In the genomic region with DNA sequence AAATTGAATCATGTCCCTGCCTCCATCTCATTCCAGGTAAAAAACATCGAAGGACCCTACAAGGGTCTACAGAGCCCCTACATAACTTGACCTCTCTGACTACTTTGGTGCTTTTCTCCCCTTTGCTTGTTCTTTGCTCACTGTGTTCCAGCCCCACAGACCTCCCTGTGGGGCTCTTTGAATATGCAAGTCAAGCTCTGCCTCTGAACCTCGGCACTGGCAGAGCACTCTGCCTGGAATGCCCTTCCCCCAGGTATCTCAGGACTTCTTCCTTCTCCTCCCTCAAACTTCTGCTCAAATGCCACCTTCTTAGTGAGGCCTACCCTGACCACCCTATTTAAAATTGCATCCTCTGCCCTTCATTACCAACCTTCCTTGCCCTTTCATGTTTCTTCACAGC, we compare ENCODE assay signal across 1 cellular context.
TF ChIP-seq lines count a peak whose summit lies in the region.

No MANE protein-coding gene starts in this region.

TF ChIP-seq in H1, 55 proteins besides CTCF, POLR2A, EP300 and RAD21:
- peak; percentile 67 for TF ChIP-seq TEAD4 (IDR thresholded peaks at IDR 0.05; ENCODE audit: low read depth, low read length)
- TF ChIP-seq ASH2L (IDR thresholded peaks at IDR 0.05; ENCODE audit: low read length) = peak; percentile 22
- TF ChIP-seq, protein P1, sequence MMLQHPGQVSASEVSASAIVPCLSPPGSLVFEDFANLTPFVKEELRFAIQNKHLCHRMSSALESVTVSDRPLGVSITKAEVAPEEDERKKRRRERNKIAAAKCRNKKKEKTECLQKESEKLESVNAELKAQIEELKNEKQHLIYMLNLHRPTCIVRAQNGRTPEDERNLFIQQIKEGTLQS (IDR thresholded peaks at IDR 0.05; ENCODE audit: insufficient read depth, low read depth, low read length) = no peak
- TF ChIP-seq BRCA1 (IDR thresholded peaks at IDR 0.05; ENCODE audit: low read depth, low read length) = no peak
- no peak for TF ChIP-seq CHD2 (IDR thresholded peaks at IDR 0.05; ENCODE audit: low read length)
- TF ChIP-seq SIX5 (IDR thresholded peaks at IDR 0.05; ENCODE audit: low read depth, low read length) = no peak
- no peak for TF ChIP-seq PHF8 (conservative IDR thresholded peaks at IDR 0.05; ENCODE audit: low read depth, low read length)
- no peak for TF ChIP-seq GTF2F1 (IDR thresholded peaks at IDR 0.05; ENCODE audit: borderline replicate concordance, low read depth, low read length)
- no peak for TF ChIP-seq TBP (IDR thresholded peaks at IDR 0.05; ENCODE audit: low read depth, low read length)
- peak; percentile 57; the same call in 1 of the 2 replicates for TF ChIP-seq POU5F1 (IDR thresholded peaks at IDR 0.05; ENCODE audit: low read depth, low read length)
- TF ChIP-seq BCL11A (IDR thresholded peaks at IDR 0.05; ENCODE audit: low read depth in 2 of 2, low read length in 2 of 2) = no peak
- no peak for TF ChIP-seq RNF2 (IDR thresholded peaks at IDR 0.05; ENCODE audit: borderline replicate concordance, low read depth, low read length, missing control alignments, poor library complexity, severe bottlenecking)
- no peak for TF ChIP-seq TCF12 (IDR thresholded peaks at IDR 0.05; ENCODE audit: low read depth, low read length)
- no peak for TF ChIP-seq RBBP5 (IDR thresholded peaks at IDR 0.05; ENCODE audit: borderline replicate concordance, low read depth, low read length)
- no peak for TF ChIP-seq KDM5A (IDR thresholded peaks at IDR 0.05; ENCODE audit: low read length)
- TF ChIP-seq SP4 (IDR thresholded peaks at IDR 0.05; ENCODE audit: low read length) = no peak
- TF ChIP-seq, protein P2, sequence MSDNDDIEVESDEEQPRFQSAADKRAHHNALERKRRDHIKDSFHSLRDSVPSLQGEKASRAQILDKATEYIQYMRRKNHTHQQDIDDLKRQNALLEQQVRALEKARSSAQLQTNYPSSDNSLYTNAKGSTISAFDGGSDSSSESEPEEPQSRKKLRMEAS (IDR thresholded peaks at IDR 0.05) = no peak
- no peak for TF ChIP-seq YY1 (IDR thresholded peaks at IDR 0.05; ENCODE audit: low read depth, low read length)
- no peak for TF ChIP-seq SIRT6 (IDR thresholded peaks at IDR 0.05; ENCODE audit: low read length)
- TF ChIP-seq HDAC2 (IDR thresholded peaks at IDR 0.05; ENCODE audit: borderline replicate concordance in 1 of 2, low read depth in 2 of 2, low read length in 2 of 2) = 0 out of 4 replicates have a peak, but pooled peaks of 1 of the 2 experiments have one; percentile 21
- TF ChIP-seq CHD1 (IDR thresholded peaks at IDR 0.05; ENCODE audit: low read depth, low read length) = no peak
- TF ChIP-seq, protein P3, sequence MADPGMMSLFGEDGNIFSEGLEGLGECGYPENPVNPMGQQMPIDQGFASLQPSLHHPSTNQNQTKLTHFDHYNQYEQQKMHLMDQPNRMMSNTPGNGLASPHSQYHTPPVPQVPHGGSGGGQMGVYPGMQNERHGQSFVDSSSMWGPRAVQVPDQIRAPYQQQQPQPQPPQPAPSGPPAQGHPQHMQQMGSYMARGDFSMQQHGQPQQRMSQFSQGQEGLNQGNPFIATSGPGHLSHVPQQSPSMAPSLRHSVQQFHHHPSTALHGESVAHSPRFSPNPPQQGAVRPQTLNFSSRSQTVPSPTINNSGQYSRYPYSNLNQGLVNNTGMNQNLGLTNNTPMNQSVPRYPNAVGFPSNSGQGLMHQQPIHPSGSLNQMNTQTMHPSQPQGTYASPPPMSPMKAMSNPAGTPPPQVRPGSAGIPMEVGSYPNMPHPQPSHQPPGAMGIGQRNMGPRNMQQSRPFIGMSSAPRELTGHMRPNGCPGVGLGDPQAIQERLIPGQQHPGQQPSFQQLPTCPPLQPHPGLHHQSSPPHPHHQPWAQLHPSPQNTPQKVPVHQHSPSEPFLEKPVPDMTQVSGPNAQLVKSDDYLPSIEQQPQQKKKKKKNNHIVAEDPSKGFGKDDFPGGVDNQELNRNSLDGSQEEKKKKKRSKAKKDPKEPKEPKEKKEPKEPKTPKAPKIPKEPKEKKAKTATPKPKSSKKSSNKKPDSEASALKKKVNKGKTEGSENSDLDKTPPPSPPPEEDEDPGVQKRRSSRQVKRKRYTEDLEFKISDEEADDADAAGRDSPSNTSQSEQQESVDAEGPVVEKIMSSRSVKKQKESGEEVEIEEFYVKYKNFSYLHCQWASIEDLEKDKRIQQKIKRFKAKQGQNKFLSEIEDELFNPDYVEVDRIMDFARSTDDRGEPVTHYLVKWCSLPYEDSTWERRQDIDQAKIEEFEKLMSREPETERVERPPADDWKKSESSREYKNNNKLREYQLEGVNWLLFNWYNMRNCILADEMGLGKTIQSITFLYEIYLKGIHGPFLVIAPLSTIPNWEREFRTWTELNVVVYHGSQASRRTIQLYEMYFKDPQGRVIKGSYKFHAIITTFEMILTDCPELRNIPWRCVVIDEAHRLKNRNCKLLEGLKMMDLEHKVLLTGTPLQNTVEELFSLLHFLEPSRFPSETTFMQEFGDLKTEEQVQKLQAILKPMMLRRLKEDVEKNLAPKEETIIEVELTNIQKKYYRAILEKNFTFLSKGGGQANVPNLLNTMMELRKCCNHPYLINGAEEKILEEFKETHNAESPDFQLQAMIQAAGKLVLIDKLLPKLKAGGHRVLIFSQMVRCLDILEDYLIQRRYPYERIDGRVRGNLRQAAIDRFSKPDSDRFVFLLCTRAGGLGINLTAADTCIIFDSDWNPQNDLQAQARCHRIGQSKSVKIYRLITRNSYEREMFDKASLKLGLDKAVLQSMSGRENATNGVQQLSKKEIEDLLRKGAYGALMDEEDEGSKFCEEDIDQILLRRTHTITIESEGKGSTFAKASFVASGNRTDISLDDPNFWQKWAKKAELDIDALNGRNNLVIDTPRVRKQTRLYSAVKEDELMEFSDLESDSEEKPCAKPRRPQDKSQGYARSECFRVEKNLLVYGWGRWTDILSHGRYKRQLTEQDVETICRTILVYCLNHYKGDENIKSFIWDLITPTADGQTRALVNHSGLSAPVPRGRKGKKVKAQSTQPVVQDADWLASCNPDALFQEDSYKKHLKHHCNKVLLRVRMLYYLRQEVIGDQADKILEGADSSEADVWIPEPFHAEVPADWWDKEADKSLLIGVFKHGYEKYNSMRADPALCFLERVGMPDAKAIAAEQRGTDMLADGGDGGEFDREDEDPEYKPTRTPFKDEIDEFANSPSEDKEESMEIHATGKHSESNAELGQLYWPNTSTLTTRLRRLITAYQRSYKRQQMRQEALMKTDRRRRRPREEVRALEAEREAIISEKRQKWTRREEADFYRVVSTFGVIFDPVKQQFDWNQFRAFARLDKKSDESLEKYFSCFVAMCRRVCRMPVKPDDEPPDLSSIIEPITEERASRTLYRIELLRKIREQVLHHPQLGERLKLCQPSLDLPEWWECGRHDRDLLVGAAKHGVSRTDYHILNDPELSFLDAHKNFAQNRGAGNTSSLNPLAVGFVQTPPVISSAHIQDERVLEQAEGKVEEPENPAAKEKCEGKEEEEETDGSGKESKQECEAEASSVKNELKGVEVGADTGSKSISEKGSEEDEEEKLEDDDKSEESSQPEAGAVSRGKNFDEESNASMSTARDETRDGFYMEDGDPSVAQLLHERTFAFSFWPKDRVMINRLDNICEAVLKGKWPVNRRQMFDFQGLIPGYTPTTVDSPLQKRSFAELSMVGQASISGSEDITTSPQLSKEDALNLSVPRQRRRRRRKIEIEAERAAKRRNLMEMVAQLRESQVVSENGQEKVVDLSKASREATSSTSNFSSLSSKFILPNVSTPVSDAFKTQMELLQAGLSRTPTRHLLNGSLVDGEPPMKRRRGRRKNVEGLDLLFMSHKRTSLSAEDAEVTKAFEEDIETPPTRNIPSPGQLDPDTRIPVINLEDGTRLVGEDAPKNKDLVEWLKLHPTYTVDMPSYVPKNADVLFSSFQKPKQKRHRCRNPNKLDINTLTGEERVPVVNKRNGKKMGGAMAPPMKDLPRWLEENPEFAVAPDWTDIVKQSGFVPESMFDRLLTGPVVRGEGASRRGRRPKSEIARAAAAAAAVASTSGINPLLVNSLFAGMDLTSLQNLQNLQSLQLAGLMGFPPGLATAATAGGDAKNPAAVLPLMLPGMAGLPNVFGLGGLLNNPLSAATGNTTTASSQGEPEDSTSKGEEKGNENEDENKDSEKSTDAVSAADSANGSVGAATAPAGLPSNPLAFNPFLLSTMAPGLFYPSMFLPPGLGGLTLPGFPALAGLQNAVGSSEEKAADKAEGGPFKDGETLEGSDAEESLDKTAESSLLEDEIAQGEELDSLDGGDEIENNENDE (IDR thresholded peaks at IDR 0.05; ENCODE audit: insufficient replicate concordance, low read length) = no peak
- no peak for TF ChIP-seq JUN (IDR thresholded peaks at IDR 0.05; ENCODE audit: low read depth, low read length)
- TF ChIP-seq EGR1 (IDR thresholded peaks at IDR 0.05; ENCODE audit: borderline replicate concordance, low read depth, low read length) = no peak
- TF ChIP-seq KDM1A (IDR thresholded peaks at IDR 0.05; ENCODE audit: borderline replicate concordance, low read length) = 0 out of 2 replicates have a peak, but pooled peaks have one; percentile 2
- no peak for TF ChIP-seq CREB1 (IDR thresholded peaks at IDR 0.05)
- no peak for TF ChIP-seq MAFK (IDR thresholded peaks at IDR 0.05; ENCODE audit: low read depth, low read length)
- TF ChIP-seq BACH1 (IDR thresholded peaks at IDR 0.05; ENCODE audit: low read length) = no peak
- TF ChIP-seq EZH2 (IDR thresholded peaks at IDR 0.05; ENCODE audit: low read depth, low read length, severe bottlenecking) = no peak
- no peak for TF ChIP-seq RFX5 (IDR thresholded peaks at IDR 0.05; ENCODE audit: borderline replicate concordance, low read depth, low read length)
